ENCODE assay signal across 19 cellular contexts in genomic region chr2:9100080-9100876, GRCh38.
DNase-seq lines count a peak whose midpoint lies in the region; ATAC-seq, FAIRE-seq and TF ChIP-seq lines count a peak whose summit lies in the region.
"Had no signal": no experiment of that assay in that cellular context is flagged by ENCODE, and none has a peak within 500 bp of the region (broad histone marks: within the 10 kb centered on the region; RNA-seq: fewer than 3 reads in every experiment).

No MANE protein-coding gene starts in this region.

- H3K9me3 Mint-ChIP-seq in immature natural killer cell: peaks cover 0 to 2% (median 0%) of the 10 kb centered on the region in 6 donors
- H3K9me3 Mint-ChIP-seq: CD8-positive, alpha-beta memory T cell; dendritic cell treated with granulocyte-macrophage colony-stimulating factor and Interleukin-4, amounts not matched to agents 40 ng/mL and 50 ng/mL, for 4 days; GM23338 had no signal

- H3K27me3 Mint-ChIP-seq in immature natural killer cell (ENCODE audit: low read depth in 3 of 3): peaks cover 0 to 8% (median 2%) of the 10 kb centered on the region in 3 donors

- peak; percentile 93 for FAIRE-seq in GM12892 (lab: Jason Lieb, UNC)
- FAIRE-seq: keratinocyte had no signal

- ATAC-seq in HG02588 (IDR thresholded peaks at IDR 0.05; ENCODE audit: unreplicated experiment) (peak; percentile 64), HG03469 (IDR thresholded peaks at IDR 0.05; ENCODE audit: unreplicated experiment) (peak; percentile 34)
- ATAC-seq: GM23338 had no signal

- DNase-seq in GM12892 (ENCODE audit: insufficient read length): no peak
- DNase-seq in GM19238 (ENCODE audit: insufficient read length, low spot score): peak; percentile 34
- DNase-seq in immature natural killer cell: no peak
- no peak for DNase-seq in activated effector memory CD4-positive, alpha-beta T cell treated with Interleukin-2 at 50 U/mL for 16 hours
- no peak for DNase-seq in activated CD4-positive, CD25-positive, alpha-beta regulatory T cell (lab: John Stamatoyannopoulos, UW)
- no peak for DNase-seq in stimulated activated CD4-positive, alpha-beta T cell treated with anti-CD3 and anti-CD28 coated beads, Interleukin-4, amount 100 ng/mL, for 24 hours
- DNase-seq: activated CD8-positive, alpha-beta memory T cell treated with anti-CD3 and anti-CD28 coated beads for 24 hours; CD8-positive, alpha-beta memory T cell; erythroblast; head of caudate nucleus; MG63; NCI-H2029; NCI-H526 treated with DMSO at 0.1 percent for 48 hours; retina had no signal

- TF ChIP-seq POLR2A in GM12892 (IDR thresholded peaks at IDR 0.05; ENCODE audit: low read depth, low read length): no peak; the same call in 1 of the 2 replicates

- no peak overlapping the region for H3K27ac Mint-ChIP-seq in immature natural killer cell
- H3K27ac Mint-ChIP-seq: dendritic cell treated with granulocyte-macrophage colony-stimulating factor and Interleukin-4, amounts not matched to agents 40 ng/mL and 50 ng/mL, for 4 days; GM23338 had no signal

- no peaks in the 10 kb centered on the region for H3K36me3 Mint-ChIP-seq in immature natural killer cell
- H3K36me3 Mint-ChIP-seq: CD8-positive, alpha-beta memory T cell had no signal

- H3K4me3 Mint-ChIP-seq in immature natural killer cell: no peak overlapping the region
- H3K4me3 Mint-ChIP-seq: dendritic cell treated with granulocyte-macrophage colony-stimulating factor and Interleukin-4, amounts not matched to agents 40 ng/mL and 50 ng/mL, for 4 days; GM23338 had no signal

- H3K4me1 Mint-ChIP-seq in immature natural killer cell: peaks cover 4 to 7% of the 10 kb centered on the region in 2 donors
